In genomic region chrX:18676470-18676869, GRCh38 we compare ENCODE assay signal across 13 cellular contexts. TPM values are rescaled to one million over a fixed set of nuclear protein-coding genes. Genes with fewer than 3 reads are reported as not detected.
DNase-seq lines count a peak whose midpoint lies in the region; ATAC-seq, FAIRE-seq and TF ChIP-seq lines count a peak whose summit lies in the region.
"Had no signal": no experiment of that assay in that cellular context is flagged by ENCODE, and none has a peak within 500 bp of the region (broad histone marks: within the 10 kb centered on the region; RNA-seq: fewer than 3 reads in every experiment).

No MANE protein-coding gene starts in this region.

- no peaks in the 10 kb centered on the region for H3K9me1 ChIP-seq in K562 (ENCODE audit: control insufficient read depth, insufficient read depth, low read length)

- POLR2A ChIA-PET in K562 (lab: Yijun Ruan, JAX): no interaction called here

- H3K9ac ChIP-seq in Loucy (ENCODE audit: low read depth, low read length, poor library complexity, severe bottlenecking) (no peak overlapping the region), K562 (ENCODE audit: insufficient read depth in 1 of 2, low read depth in 2 of 2, low read length in 2 of 2) (no peak overlapping the region), mesendoderm (ENCODE audit: low read length) (no peak overlapping the region)

- CTCF ChIA-PET in K562 (lab: Yijun Ruan, JAX; ENCODE audit: low intra/inter-chr PET ratio): interaction anchor here (0.7 kb wide), 1 partner anchor 9 kb away, joined by 3 read pairs; no protein-coding TSS in a partner anchor

- FAIRE-seq in K562 (lab: Jason Lieb, UNC): peak; percentile 74

- H3K79me2 ChIP-seq in Loucy (ENCODE audit: insufficient read depth, low read length) (no peaks in the 10 kb centered on the region), K562 (ENCODE audit: control insufficient read depth, insufficient read depth, low read length) (no peaks in the 10 kb centered on the region), mesendoderm (ENCODE audit: control insufficient read depth, insufficient read depth, low read length) (no peaks in the 10 kb centered on the region)

- H3K56ac ChIP-seq in mesendoderm (ENCODE audit: low read length): no peak overlapping the region

- H3K23ac ChIP-seq in mesendoderm (ENCODE audit: low read length): no peak overlapping the region

- H2BK15ac ChIP-seq in mesendoderm (replicated peaks; ENCODE audit: low read depth): no peak overlapping the region

- peaks cover 3 to 7% of the 10 kb centered on the region in 2 donors for H3K36me3 Mint-ChIP-seq in stimulated activated naive B cell treated with anti-CD40 and anti-IgM and Interleukin-4, amounts not matched to agents 10 μg/mL and 1 μg/mL and 100 μg/mL, for 72 hours
- H3K36me3 Mint-ChIP-seq: activated naive CD8-positive, alpha-beta T cell had no signal

- H3K4me2 ChIP-seq in Loucy (ENCODE audit: low read depth, low read length, poor library complexity, severe bottlenecking): peak overlapping the region; percentile 74
- H3K4me2 ChIP-seq in K562 (ENCODE audit: insufficient read depth, low read length): 0 out of 2 replicates have a peak overlapping the region, but pooled peaks have one; percentile 64
- no peak overlapping the region for H3K4me2 ChIP-seq in mesendoderm (ENCODE audit: low read length)

- no peak overlapping the region for H4K8ac ChIP-seq in mesendoderm (ENCODE audit: low read depth, low read length)

- no peak overlapping the region for H3K27ac ChIP-seq in K562 (ENCODE audit: extremely low read depth, low read depth, low read length)
- H3K27ac ChIP-seq in mesendoderm (ENCODE audit: low read depth, low read length): no peak overlapping the region
- H3K27ac ChIP-seq in vagina: no peak overlapping the region
- H3K27ac ChIP-seq: tibial nerve, VCaP had no signal

- no peak for TF ChIP-seq EP300 in K562 (IDR thresholded peaks at IDR 0.05; ENCODE audit: low read length)

- no peaks in the 10 kb centered on the region for H3K36me3 ChIP-seq in BE2C
- no peaks in the 10 kb centered on the region for H3K36me3 ChIP-seq in Loucy (ENCODE audit: insufficient read depth, low read length)
- no peaks in the 10 kb centered on the region for H3K36me3 ChIP-seq in K562 (ENCODE audit: control insufficient read depth, insufficient read depth, low read length)
- no peaks in the 10 kb centered on the region for H3K36me3 ChIP-seq in mesendoderm (ENCODE audit: control insufficient read depth, insufficient read depth, low read length)
- H3K36me3 ChIP-seq in vagina: no peaks in the 10 kb centered on the region
- H3K36me3 ChIP-seq: tibial nerve had no signal

- no peak overlapping the region for H2BK120ac ChIP-seq in mesendoderm (ENCODE audit: low read depth, low read length)

- no TSS peak for BruUV-seq in K562 (replicated peaks; lab: Mats Ljungman, UMichigan)

- peak; percentile 67 for ATAC-seq in K562
- ATAC-seq in stimulated activated naive B cell treated with anti-CD40 and anti-IgM and Interleukin-4, amounts not matched to agents 10 μg/mL and 1 μg/mL and 100 μg/mL, for 72 hours (replicated peaks): no peak

- no peak for TF ChIP-seq RAD21 in K562 (CRISPR knock-in tag; conservative IDR thresholded peaks at IDR 0.05 in 1 of 2, IDR thresholded peaks at IDR 0.05 in 1 of 2)

- H4K20me1 ChIP-seq in Loucy (ENCODE audit: insufficient read depth, low read length, poor library complexity, severe bottlenecking): no peaks in the 10 kb centered on the region
- H4K20me1 ChIP-seq in K562 (replicated peaks; ENCODE audit: control insufficient read depth, insufficient read depth, low read length): no peaks in the 10 kb centered on the region

- H3F3A ChIP-seq in Loucy (ENCODE audit: low read depth): no peaks in the 10 kb centered on the region

- H3K4me1 ChIP-seq in BE2C (no peaks in the 10 kb centered on the region), Loucy (ENCODE audit: insufficient read depth, low read length, poor library complexity, severe bottlenecking) (no peaks in the 10 kb centered on the region), K562 (replicated peaks in 1 of 2; ENCODE audit: control insufficient read depth in 2 of 2, insufficient read depth in 2 of 2, low read length in 2 of 2) (peaks cover 0 to 10% of the 10 kb centered on the region in 2 experiments; a peak in 3 of 5 replicates), mesendoderm (ENCODE audit: control insufficient read depth, low read depth, low read length) (no peaks in the 10 kb centered on the region), vagina (no peaks in the 10 kb centered on the region)
- H3K4me1 ChIP-seq: tibial nerve had no signal

- in situ Hi-C loops in K562 (cut with MboI): no loop called here

- no peak overlapping the region for H3K4me3 Mint-ChIP-seq in stimulated activated naive B cell treated with anti-CD40 and anti-IgM and Interleukin-4, amounts not matched to agents 10 μg/mL and 1 μg/mL and 100 μg/mL, for 72 hours

- peaks cover 0 to 4% of the 10 kb centered on the region in 2 donors for H3K27me3 Mint-ChIP-seq in stimulated activated naive B cell treated with anti-CD40 and anti-IgM and Interleukin-4, amounts not matched to agents 10 μg/mL and 1 μg/mL and 100 μg/mL, for 72 hours
- H3K27me3 Mint-ChIP-seq: activated naive CD8-positive, alpha-beta T cell had no signal

- H4K5ac ChIP-seq in mesendoderm (ENCODE audit: low read length): no peak overlapping the region

- H3K27me3 ChIP-seq in BE2C: no peaks in the 10 kb centered on the region
- H3K27me3 ChIP-seq in Loucy (ENCODE audit: insufficient read depth, low read length, poor library complexity, severe bottlenecking): no peaks in the 10 kb centered on the region
- no peaks in the 10 kb centered on the region for H3K27me3 ChIP-seq in K562 (ENCODE audit: control insufficient read depth in 2 of 2, insufficient read depth in 2 of 2, low read length in 2 of 2)
- no peaks in the 10 kb centered on the region for H3K27me3 ChIP-seq in mesendoderm (ENCODE audit: insufficient read depth, low read length, poor library complexity)
- no peaks in the 10 kb centered on the region for H3K27me3 ChIP-seq in vagina
- H3K27me3 ChIP-seq: tibial nerve had no signal

- H3K9me3 ChIP-seq in BE2C (no peaks in the 10 kb centered on the region), Loucy (ENCODE audit: insufficient read depth, low read depth, low read length) (no peaks in the 10 kb centered on the region), K562 (replicated peaks; ENCODE audit: control insufficient read depth, insufficient read depth, low read depth, low read length) (no peaks in the 10 kb centered on the region), vagina (no peaks in the 10 kb centered on the region)
- H3K9me3 ChIP-seq: tibial nerve had no signal

- H3K4me3 ChIP-seq in BE2C (ENCODE audit: low read depth, low read length) (no peak overlapping the region), Loucy (ENCODE audit: low read length, poor library complexity, severe bottlenecking) (no peak overlapping the region), K562 (no peak overlapping the region), mesendoderm (ENCODE audit: low read length) (no peak overlapping the region), vagina (no peak overlapping the region)
- H3K4me3 ChIP-seq: tibial nerve had no signal

- WGBS in K562 (ENCODE audit: insufficient coverage, low coverage, missing lambda C conversion rate): 4% methylated on average over 9 of the region's 11 CpGs
- no CpG with 5 or more reads among the region's 11 CpGs for WGBS in mesendoderm (ENCODE audit: extremely low coverage, insufficient coverage, low lambda C conversion rate)

- peaks cover 7 to 25% of the 10 kb centered on the region in 2 donors for H3K4me1 Mint-ChIP-seq in stimulated activated naive B cell treated with anti-CD40 and anti-IgM and Interleukin-4, amounts not matched to agents 10 μg/mL and 1 μg/mL and 100 μg/mL, for 72 hours

- no peak overlapping the region for H3K27ac Mint-ChIP-seq in stimulated activated naive B cell treated with anti-CD40 and anti-IgM and Interleukin-4, amounts not matched to agents 10 μg/mL and 1 μg/mL and 100 μg/mL, for 72 hours
- H3K27ac Mint-ChIP-seq: activated naive CD8-positive, alpha-beta T cell had no signal

- intact Hi-C loops in K562 (cut with micrococcal nuclease): no loop called here
- intact Hi-C loops in vagina (cut with DNase I): no loop called here

- H2BK5ac ChIP-seq in mesendoderm (ENCODE audit: low read length): no peak overlapping the region

- H3K79me1 ChIP-seq in mesendoderm (ENCODE audit: low read length): no peaks in the 10 kb centered on the region

- DNase-seq in BE2C (peak; percentile 7), K562 (ENCODE audit: extremely low read depth in 1 of 4, low spot score in 3 of 4) (peak; percentile 43 to 49 (median 46)), mesendoderm (peak; percentile 55), OCI-M1 (lab: John Stamatoyannopoulos, UW) (no peak), NAMALWA (ENCODE audit: low spot score) (no peak), vagina (ENCODE audit: extremely low spot score in 2 of 2) (no peak)
- DNase-seq in stimulated activated naive B cell treated with anti-CD40 and anti-IgM and Interleukin-4, amounts not matched to agents 10 μg/mL and 1 μg/mL and 100 μg/mL, for 72 hours: no peak
- DNase-seq: stimulated activated CD4-positive, alpha-beta T cell treated with anti-CD3 and anti-CD28 coated beads, Interleukin-4, amount 100 ng/mL, for 4 hours had no signal

- TF ChIP-seq POLR2A in K562 (conservative IDR thresholded peaks at IDR 0.05): no peak
- TF ChIP-seq POLR2A in vagina (IDR thresholded peaks at IDR 0.05): no peak

- TF ChIP-seq CTCF in BE2C (IDR thresholded peaks at IDR 0.05; ENCODE audit: low read depth, low read length) (peak; percentile 4; the same call in 1 of the 2 replicates), Loucy (conservative IDR thresholded peaks at IDR 0.05; ENCODE audit: low read length) (no peak), K562 (IDR thresholded peaks at IDR 0.05 in 2 of 3, conservative IDR thresholded peaks at IDR 0.05 in 1 of 3; ENCODE audit: insufficient read depth in 2 of 3, low read depth in 1 of 3, low read length in 3 of 3) (peak in 2 of 3 experiments; percentile 42 to 48; a peak in 3 of 6 replicates), vagina (IDR thresholded peaks at IDR 0.05) (no peak)

- H2AFZ ChIP-seq in Loucy (ENCODE audit: low read length): no peak overlapping the region
- peak overlapping the region; percentile 10; the same call in 1 of the 2 replicates for H2AFZ ChIP-seq in K562 (ENCODE audit: low read depth, low read length)

- H3K4ac ChIP-seq in mesendoderm (ENCODE audit: low read depth, low read length): no peak overlapping the region

- H3K18ac ChIP-seq in mesendoderm (ENCODE audit: low read length): no peak overlapping the region

- H3K9me2 ChIP-seq in Loucy (replicated peaks; ENCODE audit: low read depth, low read length): no peaks in the 10 kb centered on the region

- no peak overlapping the region for H2AK5ac ChIP-seq in mesendoderm (ENCODE audit: low read length)

- no peaks in the 10 kb centered on the region for H3K9me3 Mint-ChIP-seq in stimulated activated naive B cell treated with anti-CD40 and anti-IgM and Interleukin-4, amounts not matched to agents 10 μg/mL and 1 μg/mL and 100 μg/mL, for 72 hours

RNA-seq across cellular contexts. Expression of gene RS1, which starts 4.6 kb away (rescaled TPM):
- polyA plus RNA-seq in BE2C (2012; ENCODE audit: insufficient read depth, insufficient read length, low read depth): not detected
- not detected in 2 replicates for total RNA-seq in K562 (2011; cell fraction: chromatin; rRNA removed; ENCODE audit: low replicate concordance)
- not detected in 2 replicates for total RNA-seq in K562 (2011; cell fraction: nucleolus; rRNA removed)
- not detected in 2 replicates for total RNA-seq in K562 (2011; cell fraction: nucleoplasm; rRNA removed)
- total RNA-seq in K562 (2014; rRNA removed) (not detected in 2 replicates), K562 (2014; rRNA removed; fragmentation: Illumina TruSeq; extraction: Trizol) (not detected in 2 replicates), K562 (2015; rRNA removed; fragmentation: Illumina TruSeq; extraction: Trizol) (not detected in 2 replicates), K562 (2021) (not detected in 2 replicates), vagina (not detected)
- polyA plus RNA-seq in K562 (2011; rRNA removed) (not detected in 2 replicates), K562 (2014; fragmentation: Illumina TruSeq; extraction: Trizol) (not detected in 2 replicates), K562 (2014; fragmentation: Nextera tagmentation; extraction: Ambion mirVana) (not detected), K562 (2014; rRNA removed) (not detected in 2 replicates)
- not detected in 2 replicates for polyA plus RNA-seq in K562 (2011; cell fraction: cytosol; rRNA removed)
- polyA plus RNA-seq in K562 (2011; cell fraction: nucleus; rRNA removed): not detected in 2 replicates
- not detected in 2 replicates for polyA plus RNA-seq in K562 (2012)
- not detected in 2 replicates for polyA minus RNA-seq in K562 (2011; rRNA and poly(A)+ RNA removed)
- not detected in 2 replicates for polyA minus RNA-seq in K562 (2011; cell fraction: cytosol; rRNA and poly(A)+ RNA removed)
- polyA minus RNA-seq in K562 (2011; cell fraction: nucleus; rRNA and poly(A)+ RNA removed): not detected in 2 replicates
- polyA plus RNA-seq in mesendoderm (2013, experiment 1 of 2): not detected
- polyA plus RNA-seq in mesendoderm (2013, experiment 2 of 2): not detected
- total RNA-seq: fibroblast of lung, tibial nerve had no signal
- polyA plus RNA-seq: fibroblast of lung had no signal

RNA-seq across cellular contexts. Expression of gene PPEF1, which starts 31.0 kb away (rescaled TPM):
- 7.0 TPM for polyA plus RNA-seq in BE2C (2012; ENCODE audit: insufficient read depth, insufficient read length, low read depth)
- not detected in 2 replicates for total RNA-seq in K562 (2011; cell fraction: chromatin; rRNA removed; ENCODE audit: low replicate concordance)
- not detected in 2 replicates for total RNA-seq in K562 (2011; cell fraction: nucleolus; rRNA removed)
- total RNA-seq in K562 (2011; cell fraction: nucleoplasm; rRNA removed): not detected in 2 replicates
- not detected in 2 replicates for total RNA-seq in K562 (2014; rRNA removed)
- not detected in 2 replicates for total RNA-seq in K562 (2014; rRNA removed; fragmentation: Illumina TruSeq; extraction: Trizol)
- not detected in 2 replicates for total RNA-seq in K562 (2015; rRNA removed; fragmentation: Illumina TruSeq; extraction: Trizol)
- total RNA-seq in K562 (2021): not detected in 2 replicates
- polyA plus RNA-seq in K562 (2011; rRNA removed): not detected in 2 replicates
- not detected in 2 replicates for polyA plus RNA-seq in K562 (2011; cell fraction: cytosol; rRNA removed)
- polyA plus RNA-seq in K562 (2011; cell fraction: nucleus; rRNA removed): not detected in 2 replicates
- polyA plus RNA-seq in K562 (2012): not detected in 2 replicates
- polyA plus RNA-seq in K562 (2014; fragmentation: Illumina TruSeq; extraction: Trizol): not detected in 2 replicates
- not detected for polyA plus RNA-seq in K562 (2014; fragmentation: Nextera tagmentation; extraction: Ambion mirVana)
- not detected in 2 replicates for polyA plus RNA-seq in K562 (2014; rRNA removed)
- not detected in 2 replicates for polyA minus RNA-seq in K562 (2011; rRNA and poly(A)+ RNA removed)
- not detected in 2 replicates for polyA minus RNA-seq in K562 (2011; cell fraction: cytosol; rRNA and poly(A)+ RNA removed)
- not detected in 2 replicates for polyA minus RNA-seq in K562 (2011; cell fraction: nucleus; rRNA and poly(A)+ RNA removed)
- polyA plus RNA-seq in mesendoderm (2013, experiment 1 of 2): 0.20 TPM
- 0.24 TPM for polyA plus RNA-seq in mesendoderm (2013, experiment 2 of 2)
- not detected for total RNA-seq in vagina
- polyA plus RNA-seq: fibroblast of lung had no signal

Comparison
In these comparisons a context has a peak if more than half of its experiments do, and no peak if none do; other contexts are left out.
1. DNase-seq: peak in BE2C (single experiment), K562 (4 of 4) and mesendoderm (single experiment); none in stimulated activated naive B cell treated with anti-CD40 and anti-IgM and Interleukin-4, amounts not matched to agents 10 μg/mL and 1 μg/mL and 100 μg/mL, for 72 hours (single experiment), OCI-M1 (single experiment), NAMALWA (single experiment) and vagina (0 of 2).
2. CTCF ChIP-seq: peak in BE2C (single experiment) and K562 (2 of 3); none in Loucy (single experiment) and vagina (0 of 3).